Comparison of ENCODE assay signal across 19 cellular contexts in genomic region chr10:78188459-78188858, GRCh38.
DNase-seq lines count a peak whose midpoint lies in the region; ATAC-seq and TF ChIP-seq lines count a peak whose summit lies in the region.
"Had no signal": no experiment of that assay in that cellular context is flagged by ENCODE, and none has a peak within 500 bp of the region (broad histone marks: within the 10 kb centered on the region; RNA-seq: fewer than 3 reads in every experiment).

No MANE protein-coding gene starts in this region.

- no peak overlapping the region for H3K27ac Mint-ChIP-seq in activated CD8-positive, alpha-beta T cell treated with anti-CD3 and anti-CD28 coated beads for 36 hours
- H3K27ac Mint-ChIP-seq: B cell; CD4-positive, CD25-positive, alpha-beta regulatory T cell; CD8-positive, alpha-beta T cell; HFFc6 had no signal

- H4K20me1 ChIP-seq in osteoblast (ENCODE audit: insufficient read depth, low read length), result no peaks in the 10 kb centered on the region
- H4K20me1 ChIP-seq: BLaER1 had no signal

- POLR2A ChIA-PET in activated CD8-positive, alpha-beta T cell treated with anti-CD3 and anti-CD28 coated beads for 36 hours (lab: Charles Lee), result interaction anchor here (0.5 kb wide), 1 partner anchor 16 kb away, joined by 3 read pairs; no protein-coding TSS in a partner anchor

- H3K4me1 ChIP-seq in osteoblast (ENCODE audit: insufficient read depth, low read length), result no peaks in the 10 kb centered on the region
- H3K4me1 ChIP-seq: HAP-1 had no signal

- H2AFZ ChIP-seq in osteoblast (ENCODE audit: low read length), result no peak overlapping the region

- H3K4me1 Mint-ChIP-seq in activated CD8-positive, alpha-beta T cell treated with anti-CD3 and anti-CD28 coated beads for 36 hours (ENCODE audit: low read depth), result no peaks in the 10 kb centered on the region
- H3K4me1 Mint-ChIP-seq: B cell; CD4-positive, CD25-positive, alpha-beta regulatory T cell had no signal

- peak; percentile 9 for DNase-seq in DMS 273 (lab: John Stamatoyannopoulos, UW; ENCODE audit: unreplicated experiment)
- DNase-seq in DMS 273 treated with DMSO at 0.1 percent for 48 hours (lab: John Stamatoyannopoulos, UW), result no peak
- peak; percentile 46 for DNase-seq in dermis blood vessel endothelial cell
- DNase-seq in fibroblast of pulmonary artery (ENCODE audit: low read depth), result peak; percentile 10
- peak; percentile 11 for DNase-seq in osteoblast (ENCODE audit: insufficient read length, low spot score, missing footprints)
- DNase-seq in foreskin melanocyte, result no peak
- DNase-seq in head of caudate nucleus, result no peak
- no peak for DNase-seq in activated CD8-positive, alpha-beta T cell treated with anti-CD3 and anti-CD28 coated beads for 36 hours
- DNase-seq: CD4-positive, CD25-positive, alpha-beta regulatory T cell; CD8-positive, alpha-beta T cell; DMS153; DND-41; GOT3; HFFc6 had no signal

- no peak overlapping the region for H3K4me2 ChIP-seq in osteoblast (ENCODE audit: insufficient read depth, low read length)
- H3K4me2 ChIP-seq: BLaER1 had no signal

- H3K4me3 Mint-ChIP-seq in activated CD8-positive, alpha-beta T cell treated with anti-CD3 and anti-CD28 coated beads for 36 hours, result no peak overlapping the region
- H3K4me3 Mint-ChIP-seq: B cell; CD4-positive, CD25-positive, alpha-beta regulatory T cell; CD8-positive, alpha-beta T cell; HFFc6 had no signal

- peaks cover 3% of the 10 kb centered on the region for H3K9me3 ChIP-seq in osteoblast (ENCODE audit: low read depth, low read length)
- H3K9me3 ChIP-seq: HAP-1 had no signal

- H3K9me3 Mint-ChIP-seq in activated CD8-positive, alpha-beta T cell treated with anti-CD3 and anti-CD28 coated beads for 36 hours, result peaks cover 4% of the 10 kb centered on the region

- no peak for ATAC-seq in activated CD8-positive, alpha-beta T cell treated with anti-CD3 and anti-CD28 coated beads for 36 hours
- ATAC-seq: CD8-positive, alpha-beta T cell had no signal

- H3K27me3 ChIP-seq in osteoblast (ENCODE audit: insufficient read depth, low read length), result no peaks in the 10 kb centered on the region
- H3K27me3 ChIP-seq: BLaER1 had no signal

- CTCF ChIA-PET in activated CD8-positive, alpha-beta T cell treated with anti-CD3 and anti-CD28 coated beads for 36 hours (lab: Charles Lee), result no interaction called here

- H3K79me2 ChIP-seq in osteoblast (ENCODE audit: insufficient read depth, low read length), result no peaks in the 10 kb centered on the region

- TF ChIP-seq CTCF in fibroblast of pulmonary artery (IDR thresholded peaks at IDR 0.05; ENCODE audit: low read length, missing control alignments), result no peak
- no peak for TF ChIP-seq CTCF in osteoblast (IDR thresholded peaks at IDR 0.05; ENCODE audit: extremely low read depth, low read depth, low read length)
- no peak for TF ChIP-seq CTCF in activated CD8-positive, alpha-beta T cell treated with anti-CD3 and anti-CD28 coated beads for 36 hours (IDR thresholded peaks at IDR 0.05)

- H3K27me3 Mint-ChIP-seq in activated CD8-positive, alpha-beta T cell treated with anti-CD3 and anti-CD28 coated beads for 36 hours, result peaks cover 2% of the 10 kb centered on the region

- no peaks in the 10 kb centered on the region for H3K36me3 ChIP-seq in osteoblast (ENCODE audit: insufficient read depth, low read length)
- H3K36me3 ChIP-seq: BLaER1, HAP-1 had no signal

- no peaks in the 10 kb centered on the region for H3K36me3 Mint-ChIP-seq in activated CD8-positive, alpha-beta T cell treated with anti-CD3 and anti-CD28 coated beads for 36 hours (ENCODE audit: low read depth)
- H3K36me3 Mint-ChIP-seq: CD4-positive, CD25-positive, alpha-beta regulatory T cell; CD8-positive, alpha-beta T cell had no signal

- H3K4me3 ChIP-seq in fibroblast of pulmonary artery (replicated peaks; ENCODE audit: low read depth, low read length) (no peak overlapping the region), osteoblast (ENCODE audit: insufficient read depth, low read length) (no peak overlapping the region)
- H3K4me3 ChIP-seq: BLaER1, HAP-1 had no signal

- no peak overlapping the region for H3K27ac ChIP-seq in osteoblast (ENCODE audit: low read depth, low read length)
- H3K27ac ChIP-seq: 22Rv1, BLaER1, C4-2B had no signal

- intact Hi-C loops in head of caudate nucleus (cut with DNase I), result no loop called here
- intact Hi-C loops in activated CD8-positive, alpha-beta T cell treated with anti-CD3 and anti-CD28 coated beads for 36 hours (cut with micrococcal nuclease), result no loop called here

Comparison
In these comparisons a context has a peak if more than half of its experiments do, and no peak if none do; other contexts are left out.
1. DNase-seq: peak in DMS 273 (single experiment), dermis blood vessel endothelial cell (single experiment), fibroblast of pulmonary artery (single experiment) and osteoblast (single experiment); none in DMS 273 treated with DMSO at 0.1 percent for 48 hours (single experiment), foreskin melanocyte (single experiment), head of caudate nucleus (0 of 42) and activated CD8-positive, alpha-beta T cell treated with anti-CD3 and anti-CD28 coated beads for 36 hours (single experiment).